In genomic region chr5:77518304-77518703, GRCh38 we compare ENCODE assay signal across 9 cellular contexts. TPM values are rescaled to one million over a fixed set of nuclear protein-coding genes. Genes with fewer than 3 reads are reported as not detected.
DNase-seq lines count a peak whose midpoint lies in the region; TF ChIP-seq lines count a peak whose summit lies in the region.
"Had no signal": no experiment of that assay in that cellular context is flagged by ENCODE, and none has a peak within 500 bp of the region (broad histone marks: within the 10 kb centered on the region; RNA-seq: fewer than 3 reads in every experiment).

No MANE protein-coding gene starts in this region.

- peaks cover 11% of the 10 kb centered on the region for H3K27me3 Mint-ChIP-seq in activated T-helper 1 cell treated with anti-CD3 and anti-CD28 coated beads, Interleukin-12 subunit alpha, Interleukin-12 subunit beta, Interleukin-2, Interleukin-4 antibody, amounts not matched to agents 30 ng/mL and 10 ng/mL and 1 ng/mL, durations not matched to agents 14 hours and 24 hours and 36 hours (ENCODE audit: insufficient read depth)

- H3K4me1 ChIP-seq in uterus = no peaks in the 10 kb centered on the region

- CTCF ChIA-PET in HEK293T (lab: Yijun Ruan, JAX) = interaction anchor here (0.6 kb wide), 1 partner anchor 61 kb away, joined by 3 read pairs; no protein-coding TSS in a partner anchor

- no peak overlapping the region for H3K4me3 ChIP-seq in uterus

- H3K36me3 ChIP-seq in uterus = no peaks in the 10 kb centered on the region
- H3K36me3 ChIP-seq: neutrophil had no signal

- intact Hi-C loops in uterus (cut with DNase I; ENCODE audit: low total_unique reads) = no loop called here
- intact Hi-C loops in activated T-helper 1 cell treated with anti-CD3 and anti-CD28 coated beads, Interleukin-12 subunit alpha, Interleukin-12 subunit beta, Interleukin-2, Interleukin-4 antibody, amounts not matched to agents 30 ng/mL and 10 ng/mL and 1 ng/mL, durations not matched to agents 14 hours and 24 hours and 36 hours (cut with micrococcal nuclease) = loop anchor here (5.0 kb wide), 1 partner anchor 784 kb away; no protein-coding TSS in a partner anchor

- H3K27me3 ChIP-seq in uterus = no peaks in the 10 kb centered on the region
- H3K27me3 ChIP-seq: neutrophil had no signal

- DNase-seq in DMS114 treated with DMSO at 0.1 percent for 48 hours (lab: John Stamatoyannopoulos, UW; ENCODE audit: unreplicated experiment) (peak; percentile 56), HEK293T (ENCODE audit: extremely low spot score) (peak; percentile 15), OCI-M1 (lab: John Stamatoyannopoulos, UW) (peak; percentile 43), glomerular endothelial cell (ENCODE audit: extremely low read depth, low read depth, low spot score) (peak; percentile 7), ecto neural progenitor cell (ENCODE audit: low spot score) (no peak), epidermal melanocyte (ENCODE audit: insufficient read length, low spot score) (no peak), uterus (no peak)
- DNase-seq in activated T-helper 1 cell treated with anti-CD3 and anti-CD28 coated beads, Interleukin-12 subunit alpha, Interleukin-12 subunit beta, Interleukin-2, Interleukin-4 antibody, amounts not matched to agents 30 ng/mL and 10 ng/mL and 1 ng/mL, durations not matched to agents 14 hours and 24 hours and 36 hours (ENCODE audit: low spot score) = no peak

- no peaks in the 10 kb centered on the region for H3K9me3 Mint-ChIP-seq in activated T-helper 1 cell treated with anti-CD3 and anti-CD28 coated beads, Interleukin-12 subunit alpha, Interleukin-12 subunit beta, Interleukin-2, Interleukin-4 antibody, amounts not matched to agents 30 ng/mL and 10 ng/mL and 1 ng/mL, durations not matched to agents 14 hours and 24 hours and 36 hours

- no peak overlapping the region for H3K27ac Mint-ChIP-seq in activated T-helper 1 cell treated with anti-CD3 and anti-CD28 coated beads, Interleukin-12 subunit alpha, Interleukin-12 subunit beta, Interleukin-2, Interleukin-4 antibody, amounts not matched to agents 30 ng/mL and 10 ng/mL and 1 ng/mL, durations not matched to agents 14 hours and 24 hours and 36 hours

- H3K9me3 ChIP-seq in uterus = no peaks in the 10 kb centered on the region
- H3K9me3 ChIP-seq: neutrophil had no signal

- no peaks in the 10 kb centered on the region for H3K36me3 Mint-ChIP-seq in activated T-helper 1 cell treated with anti-CD3 and anti-CD28 coated beads, Interleukin-12 subunit alpha, Interleukin-12 subunit beta, Interleukin-2, Interleukin-4 antibody, amounts not matched to agents 30 ng/mL and 10 ng/mL and 1 ng/mL, durations not matched to agents 14 hours and 24 hours and 36 hours (ENCODE audit: low read depth)

- H3K4me3 Mint-ChIP-seq in activated T-helper 1 cell treated with anti-CD3 and anti-CD28 coated beads, Interleukin-12 subunit alpha, Interleukin-12 subunit beta, Interleukin-2, Interleukin-4 antibody, amounts not matched to agents 30 ng/mL and 10 ng/mL and 1 ng/mL, durations not matched to agents 14 hours and 24 hours and 36 hours = no peak overlapping the region

- no peak for TF ChIP-seq POLR2A in uterus (IDR thresholded peaks at IDR 0.05)

- POLR2A ChIA-PET in HEK293T (lab: Yijun Ruan, JAX) = no interaction called here

- TF ChIP-seq CTCF in uterus (IDR thresholded peaks at IDR 0.05) = no peak

- no peak overlapping the region for H3K27ac ChIP-seq in uterus
- H3K27ac ChIP-seq: neutrophil had no signal

- no peaks in the 10 kb centered on the region for H3K4me1 Mint-ChIP-seq in activated T-helper 1 cell treated with anti-CD3 and anti-CD28 coated beads, Interleukin-12 subunit alpha, Interleukin-12 subunit beta, Interleukin-2, Interleukin-4 antibody, amounts not matched to agents 30 ng/mL and 10 ng/mL and 1 ng/mL, durations not matched to agents 14 hours and 24 hours and 36 hours (ENCODE audit: low read depth)

TF ChIP-seq in HEK293T, 16 proteins besides CTCF, POLR2A, EP300 and RAD21:
- TF ChIP-seq TARDBP (IDR thresholded peaks at IDR 0.05) (no peak), ARNT (IDR thresholded peaks at IDR 0.05) (no peak), SUZ12 (IDR thresholded peaks at IDR 0.05) (no peak), NFRKB (IDR thresholded peaks at IDR 0.05) (no peak), ZNF384 (IDR thresholded peaks at IDR 0.05) (no peak), ELF4 (IDR thresholded peaks at IDR 0.05) (no peak), PKNOX1 (IDR thresholded peaks at IDR 0.05) (no peak), FOXK2 (IDR thresholded peaks at IDR 0.05) (no peak), CTBP1 (IDR thresholded peaks at IDR 0.05; ENCODE audit: borderline replicate concordance) (no peak), SP1 (IDR thresholded peaks at IDR 0.05) (no peak), HDGF (IDR thresholded peaks at IDR 0.05; ENCODE audit: borderline replicate concordance) (no peak), FOXM1 (IDR thresholded peaks at IDR 0.05; ENCODE audit: borderline replicate concordance) (no peak), LEF1 (IDR thresholded peaks at IDR 0.05; ENCODE audit: borderline replicate concordance) (no peak), BHLHE40 (IDR thresholded peaks at IDR 0.05; ENCODE audit: borderline replicate concordance) (no peak), FOXA1 (IDR thresholded peaks at IDR 0.05) (no peak), L3MBTL2 (conservative IDR thresholded peaks at IDR 0.05) (no peak)

RNA-seq across cellular contexts. Expression of gene WDR41, which starts 26.2 kb away (rescaled TPM):
- total RNA-seq in glomerular endothelial cell = 38.4 and 39.5 TPM in 2 replicates
- 100 to 1,000 TPM in 3 of 4 donors, 10 to 100 TPM in 1; 82.7 to 161 (median 126) TPM for total RNA-seq in uterus
- 27.0 and 27.2 TPM in 2 replicates for total RNA-seq in activated T-helper 1 cell treated with anti-CD3 and anti-CD28 coated beads, Interleukin-12 subunit alpha, Interleukin-12 subunit beta, Interleukin-2, Interleukin-4 antibody, amounts not matched to agents 30 ng/mL and 10 ng/mL and 1 ng/mL, durations not matched to agents 14 hours and 24 hours and 36 hours

Comparison
In these comparisons a context has a peak if more than half of its experiments do, and no peak if none do; other contexts are left out.
1. DNase-seq: peak in DMS114 treated with DMSO at 0.1 percent for 48 hours (single experiment), HEK293T (single experiment), OCI-M1 (single experiment) and glomerular endothelial cell (single experiment); none in ecto neural progenitor cell (single experiment), epidermal melanocyte (single experiment), uterus (0 of 2) and activated T-helper 1 cell treated with anti-CD3 and anti-CD28 coated beads, Interleukin-12 subunit alpha, Interleukin-12 subunit beta, Interleukin-2, Interleukin-4 antibody, amounts not matched to agents 30 ng/mL and 10 ng/mL and 1 ng/mL, durations not matched to agents 14 hours and 24 hours and 36 hours (single experiment).